ENCODE assay signal across 17 cellular contexts in the genomic region with DNA sequence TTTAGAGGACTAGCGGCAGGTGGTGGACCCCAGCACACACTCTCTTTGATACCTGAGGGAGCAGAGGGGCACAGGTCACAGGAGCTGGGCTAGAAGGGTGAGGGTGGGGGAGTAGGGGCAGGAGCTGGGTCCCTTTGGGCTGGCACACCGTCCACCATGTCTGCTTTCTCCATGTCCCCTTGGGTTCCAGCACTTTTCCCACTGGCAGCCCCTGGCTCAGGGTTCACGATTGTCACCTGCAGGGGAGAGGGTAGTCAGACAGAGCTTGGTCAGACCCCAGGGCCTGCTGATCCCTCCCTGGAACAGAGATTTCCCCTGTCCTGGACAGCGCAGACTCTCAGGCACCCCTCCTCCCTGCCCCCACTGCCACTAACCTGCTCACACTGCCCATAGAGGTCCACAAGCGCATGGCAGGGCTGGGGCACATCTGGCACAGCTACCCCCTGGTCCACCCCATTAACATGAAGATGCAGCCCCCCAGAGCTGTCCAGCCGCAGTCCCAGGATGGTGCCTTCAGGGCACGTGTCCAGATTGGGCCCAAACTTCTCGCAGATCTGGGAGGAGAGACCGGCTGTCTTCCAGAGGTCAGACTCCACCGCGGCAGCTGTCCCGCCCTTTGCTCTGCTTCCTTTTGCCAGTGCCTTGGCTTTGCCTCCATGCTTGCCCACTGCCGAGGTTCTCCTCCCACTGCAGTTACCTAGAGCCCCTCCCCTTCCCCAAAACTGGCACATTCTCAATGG. TPM values are rescaled to one million over a fixed set of nuclear protein-coding genes. Genes with fewer than 3 reads are reported as not detected.
"Had no signal": no experiment of that assay in that cellular context is flagged by ENCODE, and none has a peak within 500 bp of the region (broad histone marks: within the 10 kb centered on the region; RNA-seq: fewer than 3 reads in every experiment).

No MANE protein-coding gene starts in this region.

- H3K27ac ChIP-seq: upper lobe of left lung had no signal

- DNase-seq: activated CD4-positive, alpha-beta T cell treated with anti-CD3 and anti-CD28 coated beads, Interleukin-2, amount 50 U/mL, for 4 hours; activated naive CD4-positive, alpha-beta T cell; activated T-cell treated with anti-CD3 and anti-CD28 coated beads, Interleukin-2, amount 50 U/mL, for 4 hours; amniotic stem cell; dermis blood vessel endothelial cell; erythroblast; hypothalamus; kidney glomerular epithelial cell; SK-N-SH; stimulated activated CD4-positive, alpha-beta T cell treated with anti-CD3 and anti-CD28 coated beads, Interleukin-1b, Interleukin-23, amount 100 ng/mL, for 48 hours; stimulated activated naive CD4-positive, alpha-beta T cell; substantia nigra; T-helper 2 cell; upper lobe of left lung had no signal

- H3K9me3 ChIP-seq: SK-N-SH, upper lobe of left lung had no signal

- ATAC-seq: activated T-cell treated with anti-CD3 and anti-CD28 coated beads, Interleukin-2, amount 50 U/mL, for 4 hours; right cardiac atrium had no signal

- H3K9me2 ChIP-seq: SK-N-SH had no signal

- H3K27me3 ChIP-seq: upper lobe of left lung had no signal

- H3K4me3 ChIP-seq: upper lobe of left lung had no signal

- H3K9me3 Mint-ChIP-seq: activated T-cell treated with anti-CD3 and anti-CD28 coated beads, Interleukin-2, amount 50 U/mL, for 4 hours; brain had no signal

- H3K4me2 ChIP-seq: SK-N-SH had no signal

- H3K27me3 Mint-ChIP-seq: brain had no signal

RNA-seq across cellular contexts. Expression of gene ACAP1, which starts 18.0 kb away (rescaled TPM):
- total RNA-seq: dermis blood vessel endothelial cell, glomerular endothelial cell had no signal

RNA-seq across cellular contexts. Expression of gene YBX2, which starts 23.9 kb away (rescaled TPM):
- total RNA-seq: glomerular endothelial cell had no signal
